Comparison of ENCODE assay signal across 1 cellular context in genomic region chr20:49103647-49104364, GRCh38.
TF ChIP-seq lines count a peak whose summit lies in the region.

No MANE protein-coding gene starts in this region.

TF ChIP-seq in K562, 482 proteins besides CTCF, POLR2A, EP300 and RAD21:
- TF ChIP-seq CHD7 (IDR thresholded peaks at IDR 0.05; ENCODE audit: low read depth, low read length) (peak; percentile 26), ZNF175 (CRISPR knock-in tag; IDR thresholded peaks at IDR 0.05; ENCODE audit: low read depth) (no peak), L3MBTL2 (IDR thresholded peaks at IDR 0.05) (no peak), SUPT5H (IDR thresholded peaks at IDR 0.05) (0 out of 2 replicates have a peak, but pooled peaks have one; percentile 9)
